In the genomic region with DNA sequence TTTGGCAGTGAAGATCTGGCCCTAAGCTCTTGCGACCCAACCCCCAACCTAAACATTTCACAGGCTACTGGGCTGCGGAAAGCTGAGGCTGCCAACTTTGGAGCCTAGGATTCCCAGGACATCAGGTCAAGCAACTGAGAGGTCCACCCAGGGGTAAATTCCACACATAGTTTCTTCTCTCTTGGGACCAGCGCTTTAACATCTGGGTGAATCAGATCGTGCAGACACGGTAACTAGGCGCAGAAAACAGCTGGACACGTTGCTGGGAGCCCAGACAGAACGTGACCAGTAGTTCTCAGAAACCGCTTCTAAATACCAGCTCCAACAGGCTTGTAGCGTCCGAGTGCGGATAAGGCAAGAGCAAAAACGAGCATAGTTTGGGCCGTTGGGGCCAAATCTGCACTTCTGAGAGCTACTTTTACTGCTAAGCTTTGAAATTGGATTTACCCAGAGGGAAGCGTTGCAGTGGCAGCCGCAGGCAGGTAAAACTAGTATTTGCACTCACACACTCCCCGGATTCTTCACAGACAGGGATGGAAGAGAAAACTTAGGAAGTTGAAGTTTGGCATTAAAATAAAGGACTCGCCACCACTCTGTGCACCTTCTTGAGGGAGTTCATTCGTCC, we compare ENCODE assay signal across 8 cellular contexts. TPM values are rescaled to one million over a fixed set of nuclear protein-coding genes. Genes with fewer than 3 reads are reported as not detected.
DNase-seq lines count a peak whose midpoint lies in the region; ATAC-seq and TF ChIP-seq lines count a peak whose summit lies in the region.

No MANE protein-coding gene starts in this region.

- H3K27ac ChIP-seq in left lung (peak overlapping the region; percentile 96 to 97), temporal lobe (ENCODE audit: low read depth, low read length) (peak overlapping the region; percentile 75)

- peak overlapping the region; percentile 70 for H3K4me3 ChIP-seq in NT2/D1 (ENCODE audit: insufficient read length, low read depth)
- peak overlapping the region; percentile 56 to 80 for H3K4me3 ChIP-seq in left lung

- peak overlapping the region; percentile 98 for H3K27ac Mint-ChIP-seq in chondrocyte (ENCODE audit: unreplicated experiment)

- peak; percentile 31 to 39 for DNase-seq in stimulated activated CD4-positive, alpha-beta T cell treated with anti-CD3 and anti-CD28 coated beads, Interleukin-2, amount 100 ng/mL, for 24 hours
- no peak for DNase-seq in stimulated activated CD4-positive, alpha-beta T cell treated with anti-CD3 and anti-CD28 coated beads, Interleukin-4, amount 100 ng/mL, for 4 hours
- DNase-seq in NT2/D1 (ENCODE audit: low read depth, low spot score), result peak; percentile 36
- DNase-seq in chondrocyte (ENCODE audit: low spot score), result peak; percentile 41
- DNase-seq in left lung, result peak in 1 of 2 donors; percentile 43
- DNase-seq in epidermal melanocyte (ENCODE audit: insufficient read length, low spot score), result no peak

- peak; percentile 23 for ATAC-seq in HG02763 (IDR thresholded peaks at IDR 0.05; ENCODE audit: unreplicated experiment)
- peak; percentile 48 for ATAC-seq in left lung

- H3K36me3 ChIP-seq in NT2/D1 (ENCODE audit: insufficient read depth, insufficient read length, low read length) (peaks cover 24% of the 10 kb centered on the region), left lung (peaks cover 0 to 14% of the 10 kb centered on the region in 2 donors)

- H3K36me3 Mint-ChIP-seq in chondrocyte (ENCODE audit: low read depth), result peaks cover 28% of the 10 kb centered on the region

- H3K4me1 ChIP-seq in NT2/D1 (ENCODE audit: insufficient read depth, insufficient read length) (peaks cover 4% of the 10 kb centered on the region), left lung (peaks cover 15 to 66% of the 10 kb centered on the region in 2 donors)

- no peak for TF ChIP-seq CTCF in chondrocyte (IDR thresholded peaks at IDR 0.05)
- no peak for TF ChIP-seq CTCF in left lung (IDR thresholded peaks at IDR 0.05)

- intact Hi-C loops in left lung (cut with DNase I), result no loop called here

- no peaks in the 10 kb centered on the region for H3K9me3 ChIP-seq in NT2/D1 (ENCODE audit: insufficient read depth, low read length)
- no peaks in the 10 kb centered on the region for H3K9me3 ChIP-seq in left lung

- H3K27me3 ChIP-seq in NT2/D1 (ENCODE audit: insufficient read depth, insufficient read length) (no peaks in the 10 kb centered on the region), left lung (no peaks in the 10 kb centered on the region)

- H3K27me3 Mint-ChIP-seq in chondrocyte (ENCODE audit: low read depth), result no peaks in the 10 kb centered on the region

- H3K9me3 Mint-ChIP-seq in chondrocyte (ENCODE audit: low read depth), result no peaks in the 10 kb centered on the region

- H3K4me1 Mint-ChIP-seq in chondrocyte (ENCODE audit: low read depth), result peaks cover 63% of the 10 kb centered on the region

- H3K4me3 Mint-ChIP-seq in chondrocyte (ENCODE audit: unreplicated experiment), result peak overlapping the region; percentile 90

- peak overlapping the region; percentile 54 for H3K9ac ChIP-seq in NT2/D1 (ENCODE audit: insufficient read length, low read depth)

RNA-seq across cellular contexts. Expression of gene ITGA1, which starts 11.8 kb away (rescaled TPM):
- total RNA-seq in chondrocyte (228 to 346 TPM (median 340 TPM) in 3 replicates), left lung (100 to 1,000 TPM in 1 of 2 donors, 10 to 100 TPM in 1; 87.5 to 127 TPM), temporal lobe (5.2 TPM)

RNA-seq across cellular contexts. Expression of gene PELO, which starts 11.8 kb away (rescaled TPM):
- total RNA-seq in chondrocyte, result 133 to 154 TPM (median 134 TPM) in 3 replicates
- 10 to 100 TPM; 40.9 to 47.6 TPM for total RNA-seq in left lung
- 19.9 TPM for total RNA-seq in temporal lobe

Comparison
In these comparisons a context has a peak if more than half of its experiments do, and no peak if none do; other contexts are left out.
1. DNase-seq: peak in stimulated activated CD4-positive, alpha-beta T cell treated with anti-CD3 and anti-CD28 coated beads, Interleukin-2, amount 100 ng/mL, for 24 hours (2 of 2), NT2/D1 (single experiment) and chondrocyte (single experiment); none in stimulated activated CD4-positive, alpha-beta T cell treated with anti-CD3 and anti-CD28 coated beads, Interleukin-4, amount 100 ng/mL, for 4 hours (0 of 2) and epidermal melanocyte (single experiment).
2. RNA of gene ITGA1, which starts 11.8 kb away (total RNA-seq): 228 to 346 TPM in chondrocyte and 87.5 to 127 TPM in left lung; 5.2 TPM in temporal lobe (single experiment); every median in the first group is over 10 times any median in the second.